In genomic region chr1:9136925-9137324, GRCh38 we compare ENCODE assay signal across 25 cellular contexts. TPM values are rescaled to one million over a fixed set of nuclear protein-coding genes. Genes with fewer than 3 reads are reported as not detected.
A peak's percentile ranks its signal among the peaks of the same experiment; 100 is the strongest.
DNase-seq lines count a peak whose midpoint lies in the region; ATAC-seq, FAIRE-seq and TF ChIP-seq lines count a peak whose summit lies in the region.
"Had no signal": no experiment of that assay in that cellular context is flagged by ENCODE, and none has a peak within 500 bp of the region (broad histone marks: within the 10 kb centered on the region; RNA-seq: fewer than 3 reads in every experiment).

No MANE protein-coding gene starts in this region.

- POLR2A ChIA-PET in K562 (lab: Yijun Ruan, JAX): no interaction called here

- H3K9me3 ChIP-seq in K562 (replicated peaks; ENCODE audit: control insufficient read depth, insufficient read depth, low read depth, low read length): no peaks in the 10 kb centered on the region
- H3K9me3 ChIP-seq in kidney (ENCODE audit: control insufficient read depth in 1 of 2, low read length in 2 of 2): no peaks in the 10 kb centered on the region
- H3K9me3 ChIP-seq: BE2C; BLaER1 treated with 17β-estradiol and CSF1 and Interleukin-3, amounts not matched to agents 10 nM and 100 nM had no signal

- in situ Hi-C loops in K562 (cut with MboI): no loop called here

- H3K9me3 Mint-ChIP-seq in activated naive CD8-positive, alpha-beta T cell treated with anti-CD3 and anti-CD28 coated beads for 36 hours: no peaks in the 10 kb centered on the region
- H3K9me3 Mint-ChIP-seq in activated CD4-positive, alpha-beta T cell treated with anti-CD3 and anti-CD28 coated beads, Interleukin-2, amount 10 ng/mL, durations not matched to agents 24 days and 14 days: no peaks in the 10 kb centered on the region
- H3K9me3 Mint-ChIP-seq: CD4-positive, alpha-beta memory T cell had no signal

- WGBS in K562 (ENCODE audit: insufficient coverage, low coverage, missing lambda C conversion rate): 2% methylated on average over 8 of the region's 8 CpGs

- intact Hi-C loops in K562 (cut with micrococcal nuclease): no loop called here
- intact Hi-C loops in kidney (cut with DNase I): no loop called here
- intact Hi-C loops in activated CD4-positive, alpha-beta T cell treated with anti-CD3 and anti-CD28 coated beads, Interleukin-2, amount 10 ng/mL, durations not matched to agents 24 days and 14 days (cut with micrococcal nuclease): no loop called here

- no peaks in the 10 kb centered on the region for H3K9me1 ChIP-seq in K562 (ENCODE audit: control insufficient read depth, insufficient read depth, low read length)

- no peaks in the 10 kb centered on the region for H3K27me3 Mint-ChIP-seq in activated naive CD8-positive, alpha-beta T cell treated with anti-CD3 and anti-CD28 coated beads for 36 hours
- H3K27me3 Mint-ChIP-seq in activated CD4-positive, alpha-beta T cell treated with anti-CD3 and anti-CD28 coated beads, Interleukin-2, amount 10 ng/mL, durations not matched to agents 24 days and 14 days: peaks cover 18% of the 10 kb centered on the region

- no peak for TF ChIP-seq POLR2A in K562 (conservative IDR thresholded peaks at IDR 0.05)

- peaks cover 19 to 48% of the 10 kb centered on the region in 2 experiments for H3K27me3 ChIP-seq in K562 (ENCODE audit: control insufficient read depth in 2 of 2, insufficient read depth in 2 of 2, low read length in 2 of 2)
- H3K27me3 ChIP-seq: BE2C had no signal

- DNase-seq in NCI-H82 (lab: John Stamatoyannopoulos, UW) (peak; percentile 57), K562 (ENCODE audit: extremely low read depth in 1 of 4, low spot score in 3 of 4) (no peak), kidney (peak; percentile 42), retina (peak; percentile 28), GM19238 (ENCODE audit: insufficient read length, low spot score) (no peak)
- no peak for DNase-seq in activated naive CD8-positive, alpha-beta T cell treated with anti-CD3 and anti-CD28 coated beads for 36 hours
- DNase-seq in activated CD4-positive, alpha-beta T cell treated with anti-CD3 and anti-CD28 coated beads, Interleukin-2, amount 10 ng/mL, durations not matched to agents 24 days and 14 days: no peak
- DNase-seq: ACHN; AML-193; BE2C; Calu3; CD4-positive, alpha-beta memory T cell; COR-L47; DMS53; DMS79 treated with DMSO at 0.1 percent for 48 hours; GF-D8; GOT3; H7; HCEC 1CT had no signal

- H3K27ac ChIP-seq in K562 (ENCODE audit: extremely low read depth, low read depth, low read length): no peak overlapping the region
- H3K27ac ChIP-seq in kidney (ENCODE audit: low read depth in 2 of 2, low read length in 2 of 2): no peak overlapping the region
- H3K27ac ChIP-seq: 22Rv1; BLaER1 treated with 17β-estradiol and CSF1 and Interleukin-3, amounts not matched to agents 10 nM and 100 nM had no signal

- H3K4me3 ChIP-seq in K562 (no peak overlapping the region), kidney (ENCODE audit: low read length in 2 of 2) (no peak overlapping the region)
- H3K4me3 ChIP-seq: BLaER1 treated with 17β-estradiol and CSF1 and Interleukin-3, amounts not matched to agents 10 nM and 100 nM had no signal

- no peaks in the 10 kb centered on the region for H3K36me3 Mint-ChIP-seq in activated naive CD8-positive, alpha-beta T cell treated with anti-CD3 and anti-CD28 coated beads for 36 hours
- no peaks in the 10 kb centered on the region for H3K36me3 Mint-ChIP-seq in activated CD4-positive, alpha-beta T cell treated with anti-CD3 and anti-CD28 coated beads, Interleukin-2, amount 10 ng/mL, durations not matched to agents 24 days and 14 days (ENCODE audit: low read depth)
- H3K36me3 Mint-ChIP-seq: CD14-positive monocyte; CD4-positive, alpha-beta memory T cell had no signal

- no TSS peak for BruUV-seq in K562 (replicated peaks; lab: Mats Ljungman, UMichigan)

- no peak overlapping the region for H3K27ac Mint-ChIP-seq in activated naive CD8-positive, alpha-beta T cell treated with anti-CD3 and anti-CD28 coated beads for 36 hours
- H3K27ac Mint-ChIP-seq in activated CD4-positive, alpha-beta T cell treated with anti-CD3 and anti-CD28 coated beads, Interleukin-2, amount 10 ng/mL, durations not matched to agents 24 days and 14 days: no peak overlapping the region
- H3K27ac Mint-ChIP-seq: CD14-positive monocyte had no signal

- no peak for TF ChIP-seq CTCF in K562 (IDR thresholded peaks at IDR 0.05 in 2 of 3, conservative IDR thresholded peaks at IDR 0.05 in 1 of 3; ENCODE audit: insufficient read depth in 2 of 3, low read depth in 1 of 3, low read length in 3 of 3)
- TF ChIP-seq CTCF in kidney (IDR thresholded peaks at IDR 0.05; ENCODE audit: borderline replicate concordance, extremely low read depth, insufficient read depth): no peak

- ATAC-seq in K562 (peak; percentile 47; the same call in 1 of the 3 replicates), HG02571 (IDR thresholded peaks at IDR 0.05; ENCODE audit: unreplicated experiment) (no peak)

- CTCF ChIA-PET in K562 (lab: Yijun Ruan, JAX; ENCODE audit: low intra/inter-chr PET ratio): interaction anchor here (0.6 to 0.7 kb wide), 2 partner anchors 35 to 216 kb away, joined by 3 to 5 read pairs; no protein-coding TSS in a partner anchor

- FAIRE-seq in K562 (lab: Jason Lieb, UNC) (no peak), kidney (lab: Jason Lieb, UNC) (no peak)
- FAIRE-seq: A204.1, GM12891 had no signal

- no peak for TF ChIP-seq RAD21 in K562 (CRISPR knock-in tag; conservative IDR thresholded peaks at IDR 0.05 in 1 of 2, IDR thresholded peaks at IDR 0.05 in 1 of 2)

- no peak overlapping the region for H3K4me2 ChIP-seq in K562 (ENCODE audit: insufficient read depth, low read length)
- H3K4me2 ChIP-seq: BLaER1 treated with 17β-estradiol and CSF1 and Interleukin-3, amounts not matched to agents 10 nM and 100 nM had no signal

- H3K36me3 ChIP-seq in K562 (ENCODE audit: control insufficient read depth, insufficient read depth, low read length) (no peaks in the 10 kb centered on the region), kidney (ENCODE audit: control insufficient read depth in 1 of 2, insufficient read depth in 2 of 2, low read length in 2 of 2) (no peaks in the 10 kb centered on the region)
- H3K36me3 ChIP-seq: BE2C; BLaER1 treated with 17β-estradiol and CSF1 and Interleukin-3, amounts not matched to agents 10 nM and 100 nM had no signal

- H3K79me2 ChIP-seq in K562 (ENCODE audit: control insufficient read depth, insufficient read depth, low read length): no peaks in the 10 kb centered on the region

- H2AFZ ChIP-seq in K562 (ENCODE audit: low read depth, low read length): no peak overlapping the region

- no peaks in the 10 kb centered on the region for H4K20me1 ChIP-seq in K562 (replicated peaks; ENCODE audit: control insufficient read depth, insufficient read depth, low read length)
- H4K20me1 ChIP-seq: BLaER1 treated with 17β-estradiol and CSF1 and Interleukin-3, amounts not matched to agents 10 nM and 100 nM had no signal

- no peak for TF ChIP-seq EP300 in K562 (IDR thresholded peaks at IDR 0.05; ENCODE audit: low read length)

- H3K4me1 ChIP-seq in K562 (replicated peaks in 1 of 2; ENCODE audit: control insufficient read depth in 2 of 2, insufficient read depth in 2 of 2, low read length in 2 of 2): peaks cover 0 to 5% of the 10 kb centered on the region in 2 experiments; a peak in 1 of 5 replicates
- no peaks in the 10 kb centered on the region for H3K4me1 ChIP-seq in kidney (ENCODE audit: control insufficient read depth in 1 of 2, insufficient read depth in 1 of 2, low read depth in 1 of 2, low read length in 2 of 2)
- H3K4me1 ChIP-seq: BE2C had no signal

- H3K9ac ChIP-seq in K562 (ENCODE audit: insufficient read depth in 1 of 2, low read depth in 2 of 2, low read length in 2 of 2) (no peak overlapping the region), kidney (ENCODE audit: low read length in 2 of 2) (no peak overlapping the region)
- H3K9ac ChIP-seq: BLaER1 treated with 17β-estradiol and CSF1 and Interleukin-3, amounts not matched to agents 10 nM and 100 nM had no signal

- no peak overlapping the region for H3K4me3 Mint-ChIP-seq in activated naive CD8-positive, alpha-beta T cell treated with anti-CD3 and anti-CD28 coated beads for 36 hours
- no peak overlapping the region for H3K4me3 Mint-ChIP-seq in activated CD4-positive, alpha-beta T cell treated with anti-CD3 and anti-CD28 coated beads, Interleukin-2, amount 10 ng/mL, durations not matched to agents 24 days and 14 days
- H3K4me3 Mint-ChIP-seq: CD4-positive, alpha-beta memory T cell had no signal

- H3K4me1 Mint-ChIP-seq in activated naive CD8-positive, alpha-beta T cell treated with anti-CD3 and anti-CD28 coated beads for 36 hours: no peaks in the 10 kb centered on the region
- H3K4me1 Mint-ChIP-seq in activated CD4-positive, alpha-beta T cell treated with anti-CD3 and anti-CD28 coated beads, Interleukin-2, amount 10 ng/mL, durations not matched to agents 24 days and 14 days: peaks cover 5% of the 10 kb centered on the region

TF ChIP-seq in K562, 482 proteins besides CTCF, POLR2A, EP300 and RAD21 (continues in another document):
- TF ChIP-seq BHLHE40 (IDR thresholded peaks at IDR 0.05; ENCODE audit: low read length): peak; percentile 55

RNA-seq across cellular contexts. Expression of gene GPR157, which starts 8.0 kb away (rescaled TPM):
- total RNA-seq in K562 (2011; cell fraction: chromatin; rRNA removed; ENCODE audit: low replicate concordance): 0.12 and 0.14 TPM in 2 replicates
- total RNA-seq in K562 (2011; cell fraction: nucleolus; rRNA removed): 0.26 and 1.2 TPM in 2 replicates
- 0.22 and 0.61 TPM in 2 replicates for total RNA-seq in K562 (2011; cell fraction: nucleoplasm; rRNA removed)
- total RNA-seq in K562 (2014; rRNA removed) (0.08 TPM in 1 of 2 replicates, not detected in the other), K562 (2014; rRNA removed; fragmentation: Illumina TruSeq; extraction: Trizol) (0.03 TPM in 1 of 2 replicates, not detected in the other), K562 (2015; rRNA removed; fragmentation: Illumina TruSeq; extraction: Trizol) (0.04 TPM in 2 replicates), K562 (2021) (0.18 and 0.87 TPM in 2 replicates), kidney (9.1 TPM)
- polyA plus RNA-seq in K562 (2011; rRNA removed) (0.04 TPM in 1 of 2 replicates, not detected in the other), K562 (2014; fragmentation: Illumina TruSeq; extraction: Trizol) (0.03 and 0.04 TPM in 2 replicates), K562 (2014; fragmentation: Nextera tagmentation; extraction: Ambion mirVana) (not detected), K562 (2014; rRNA removed) (0.01 and 0.05 TPM in 2 replicates), kidney (ENCODE audit: insufficient read depth, low read depth, low replicate concordance) (3.2 TPM)
- 0.01 and 0.06 TPM in 2 replicates for polyA plus RNA-seq in K562 (2011; cell fraction: cytosol; rRNA removed)
- 0.01 and 0.14 TPM in 2 replicates for polyA plus RNA-seq in K562 (2011; cell fraction: nucleus; rRNA removed)
- polyA plus RNA-seq in K562 (2012): 0.19 and 1.0 TPM in 2 replicates
- 0.04 TPM in 1 of 2 replicates, not detected in the other for polyA minus RNA-seq in K562 (2011; rRNA and poly(A)+ RNA removed)
- polyA minus RNA-seq in K562 (2011; cell fraction: cytosol; rRNA and poly(A)+ RNA removed): 0.46 TPM in 1 of 2 replicates, not detected in the other
- 0.33 and 0.40 TPM in 2 replicates for polyA minus RNA-seq in K562 (2011; cell fraction: nucleus; rRNA and poly(A)+ RNA removed)
- total RNA-seq in activated naive CD8-positive, alpha-beta T cell treated with anti-CD3 and anti-CD28 coated beads for 36 hours: 1 to 10 TPM; 2.1 to 2.3 TPM
- 2.1 and 4.6 TPM in 2 replicates for total RNA-seq in activated CD4-positive, alpha-beta T cell treated with anti-CD3 and anti-CD28 coated beads, Interleukin-2, amount 10 ng/mL, durations not matched to agents 24 days and 14 days

Comparison
In these comparisons a context has a peak if more than half of its experiments do, and no peak if none do; other contexts are left out.
1. DNase-seq: peak in NCI-H82 (single experiment), kidney (single experiment) and retina (single experiment); none in K562 (0 of 4), activated naive CD8-positive, alpha-beta T cell treated with anti-CD3 and anti-CD28 coated beads for 36 hours (single experiment), GM19238 (single experiment) and activated CD4-positive, alpha-beta T cell treated with anti-CD3 and anti-CD28 coated beads, Interleukin-2, amount 10 ng/mL, durations not matched to agents 24 days and 14 days (single experiment).